ENCODE assay signal across 9 cellular contexts in genomic region chr9:97954550-97954989, GRCh38. TPM values are rescaled to one million over a fixed set of nuclear protein-coding genes. Genes with fewer than 3 reads are reported as not detected.
DNase-seq lines count a peak whose midpoint lies in the region; ATAC-seq and TF ChIP-seq lines count a peak whose summit lies in the region.
"Had no signal": no experiment of that assay in that cellular context is flagged by ENCODE, and none has a peak within 500 bp of the region (broad histone marks: within the 10 kb centered on the region; RNA-seq: fewer than 3 reads in every experiment).

No MANE protein-coding gene starts in this region.

- H3K4me3 Mint-ChIP-seq in T-cell: no peak overlapping the region
- no peak overlapping the region for H3K4me3 Mint-ChIP-seq in stimulated activated effector memory CD8-positive, alpha-beta T cell treated with anti-CD3 and anti-CD28 coated beads, Interleukin-12 subunit alpha, Interleukin-12 subunit beta, amount 100 ng/mL, for 72 hours

- H3K9me3 ChIP-seq in left lung: no peaks in the 10 kb centered on the region
- H3K9me3 ChIP-seq: SJSA1 had no signal

- POLR2A ChIA-PET in T-cell (lab: Charles Lee): interaction anchor here in 1 of 2 donors (0.6 to 0.7 kb wide), 2 partner anchors 47 to 69 kb away, joined by 3 read pairs; no protein-coding TSS in a partner anchor

- CTCF ChIA-PET in T-cell (lab: Charles Lee): interaction anchor here (1.1 to 5.7 kb wide), 4 partner anchors 11 to 31 kb away, joined by 3 to 48 read pairs (median 6); partner anchors contain the start of gene TRMO (in 1 of the 2)

- no peaks in the 10 kb centered on the region for H3K4me1 ChIP-seq in left lung

- peak; percentile 70 for ATAC-seq in GM21515 (IDR thresholded peaks at IDR 0.05; ENCODE audit: unreplicated experiment)
- ATAC-seq in T-cell (replicated peaks in 1 of 4): peak; percentile 88 to 95 (median 91)
- ATAC-seq in left lung: peak; percentile 90
- peak; percentile 75 for ATAC-seq in stimulated activated effector memory CD8-positive, alpha-beta T cell treated with anti-CD3 and anti-CD28 coated beads, Interleukin-12 subunit alpha, Interleukin-12 subunit beta, amount 100 ng/mL, for 72 hours

- no peaks in the 10 kb centered on the region for H3K9me3 Mint-ChIP-seq in T-cell
- no peaks in the 10 kb centered on the region for H3K9me3 Mint-ChIP-seq in stimulated activated effector memory CD8-positive, alpha-beta T cell treated with anti-CD3 and anti-CD28 coated beads, Interleukin-12 subunit alpha, Interleukin-12 subunit beta, amount 100 ng/mL, for 72 hours

- H3K27me3 ChIP-seq in left lung: peaks cover 0 to 8% of the 10 kb centered on the region in 2 donors

- H3K4me1 Mint-ChIP-seq in T-cell: peaks cover 4 to 17% (median 14%) of the 10 kb centered on the region in 3 donors
- peaks cover 9% of the 10 kb centered on the region for H3K4me1 Mint-ChIP-seq in stimulated activated effector memory CD8-positive, alpha-beta T cell treated with anti-CD3 and anti-CD28 coated beads, Interleukin-12 subunit alpha, Interleukin-12 subunit beta, amount 100 ng/mL, for 72 hours

- DNase-seq in D341Med (ENCODE audit: low spot score) (peak; percentile 72), M059J (ENCODE audit: low read depth) (peak; percentile 47), T-cell (peak; percentile 16 to 65 (median 43)), astrocyte of the cerebellum (ENCODE audit: low read depth) (no peak), left lung (no peak), DMS79 treated with DMSO at 0.1 percent for 48 hours (lab: John Stamatoyannopoulos, UW) (no peak)
- peak in 1 of 2 donors; percentile 62 for DNase-seq in stimulated activated effector memory CD8-positive, alpha-beta T cell treated with anti-CD3 and anti-CD28 coated beads, Interleukin-12 subunit alpha, Interleukin-12 subunit beta, amount 100 ng/mL, for 72 hours (ENCODE audit: low spot score in 2 of 2)

- H3K4me3 ChIP-seq in astrocyte of the cerebellum (ENCODE audit: low read depth, low read length): no peak overlapping the region
- H3K4me3 ChIP-seq in left lung: no peak overlapping the region
- H3K4me3 ChIP-seq: SJSA1 had no signal

- intact Hi-C loops in left lung (cut with DNase I): no loop called here

- no peaks in the 10 kb centered on the region for H3K36me3 Mint-ChIP-seq in T-cell
- no peaks in the 10 kb centered on the region for H3K36me3 Mint-ChIP-seq in stimulated activated effector memory CD8-positive, alpha-beta T cell treated with anti-CD3 and anti-CD28 coated beads, Interleukin-12 subunit alpha, Interleukin-12 subunit beta, amount 100 ng/mL, for 72 hours

- in situ Hi-C loops in astrocyte of the cerebellum (cut with HindIII; ENCODE audit: low sequenced_read_pairs): no loop called here

- no peaks in the 10 kb centered on the region for H3K27me3 Mint-ChIP-seq in T-cell

- peak overlapping the region in 1 of 2 donors; percentile 25 for H3K27ac Mint-ChIP-seq in T-cell
- no peak overlapping the region for H3K27ac Mint-ChIP-seq in stimulated activated effector memory CD8-positive, alpha-beta T cell treated with anti-CD3 and anti-CD28 coated beads, Interleukin-12 subunit alpha, Interleukin-12 subunit beta, amount 100 ng/mL, for 72 hours

- H3K36me3 ChIP-seq in left lung: no peaks in the 10 kb centered on the region
- H3K36me3 ChIP-seq: SJSA1 had no signal

- peak; percentile 50 for TF ChIP-seq CTCF in astrocyte of the cerebellum (IDR thresholded peaks at IDR 0.05; ENCODE audit: low read depth, low read length, missing control alignments)
- TF ChIP-seq CTCF in left lung (IDR thresholded peaks at IDR 0.05): peak; percentile 35 to 55

- no peak overlapping the region for H3K27ac ChIP-seq in left lung
- H3K27ac ChIP-seq: SJSA1 had no signal

RNA-seq across cellular contexts. Expression of gene HEMGN, which starts 16.6 kb away (rescaled TPM):
- total RNA-seq in M059J (2014; rRNA removed; shearing (Covaris generic)): not detected in 2 replicates
- 1 to 10 TPM; 1.3 to 3.7 (median 1.7) TPM for total RNA-seq in T-cell
- total RNA-seq in left lung: under 1 TPM; 0.15 to 0.16 TPM
- total RNA-seq: SJSA1 had no signal

RNA-seq across cellular contexts. Expression of gene ANP32B, which starts 28.6 kb away (rescaled TPM):
- 12.6 and 23.6 TPM in 2 replicates for total RNA-seq in M059J (2014; rRNA removed; shearing (Covaris generic))
- total RNA-seq in T-cell: 100 to 1,000 TPM; 151 to 201 (median 172) TPM
- 100 to 1,000 TPM in 1 of 2 donors, 10 to 100 TPM in 1; 84.9 to 108 TPM for total RNA-seq in left lung

RNA-seq across cellular contexts. Expression of gene TRMO, which starts 32.3 kb away (rescaled TPM):
- 17.3 and 18.4 TPM in 2 replicates for total RNA-seq in M059J (2014; rRNA removed; shearing (Covaris generic))
- total RNA-seq in T-cell: 10 to 100 TPM; 38.8 to 47.4 (median 44.7) TPM
- total RNA-seq in left lung: 10 to 100 TPM; 13.6 to 16.5 TPM

Comparison
In these comparisons a context has a peak if more than half of its experiments do, and no peak if none do; other contexts are left out.
1. DNase-seq: peak in D341Med (single experiment), M059J (single experiment) and T-cell (34 of 34); none in astrocyte of the cerebellum (single experiment), left lung (0 of 2) and DMS79 treated with DMSO at 0.1 percent for 48 hours (single experiment).
2. Peak in every context shown above with its lines, with median percentiles within 50 percentile points of each other: ATAC-seq.